ENCODE assay signal across 13 cellular contexts in the genomic region with DNA sequence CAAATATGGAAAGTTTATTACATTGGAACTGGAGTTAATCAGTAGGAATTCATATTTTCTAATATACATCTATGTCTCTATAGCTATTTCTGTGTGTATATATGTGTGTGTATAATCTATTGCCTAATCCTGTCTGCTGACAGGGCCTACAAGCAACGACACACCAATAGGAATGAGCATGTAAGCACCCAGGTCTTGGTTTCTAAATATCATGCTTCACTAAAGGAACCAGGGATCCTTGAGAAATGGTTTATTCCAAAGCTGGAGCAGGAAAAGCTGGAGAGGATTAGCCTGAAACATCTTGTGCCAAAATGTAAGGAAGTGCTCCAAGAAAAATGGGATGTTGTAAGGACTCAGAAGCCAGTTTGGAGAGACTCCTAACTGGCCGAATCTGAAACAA. TPM values are rescaled to one million over a fixed set of nuclear protein-coding genes. Genes with fewer than 3 reads are reported as not detected.
A peak's percentile ranks its signal among the peaks of the same experiment; 100 is the strongest.
DNase-seq lines count a peak whose midpoint lies in the region; ATAC-seq and TF ChIP-seq lines count a peak whose summit lies in the region.
"Had no signal": no experiment of that assay in that cellular context is flagged by ENCODE, and none has a peak within 500 bp of the region (broad histone marks: within the 10 kb centered on the region; RNA-seq: fewer than 3 reads in every experiment).

No MANE protein-coding gene starts in this region.

- peaks cover 15% of the 10 kb centered on the region for H3K4me1 ChIP-seq in HEK293 (ENCODE audit: control insufficient read depth, insufficient read depth, low read length)
- H3K4me1 ChIP-seq in ascending aorta = peaks cover 14 to 22% of the 10 kb centered on the region in 2 donors
- peaks cover 5 to 77% (median 72%) of the 10 kb centered on the region in 9 donors for H3K4me1 ChIP-seq in heart right ventricle

- POLR2A ChIA-PET in HEK293 (lab: Yijun Ruan, JAX) = interaction anchor here (0.9 kb wide), 1 partner anchor 48 kb away, joined by 3 read pairs; a partner anchor contains a TSS

- ATAC-seq in heart right ventricle = peak in 1 of 8 donors; percentile 6
- ATAC-seq in GM18858 (IDR thresholded peaks at IDR 0.05; ENCODE audit: unreplicated experiment) = no peak
- ATAC-seq: HCT116 had no signal

- intact Hi-C loops in ascending aorta (cut with DNase I) = loop anchor here (2.0 to 5.0 kb wide), 2 partner anchors 37 to 47 kb away; a partner anchor contains a TSS
- intact Hi-C loops in heart right ventricle (cut with DNase I) = loop anchor here in 2 of 10 donors (5.0 kb wide), 1 partner anchor 38 kb away; no protein-coding TSS in a partner anchor

- CTCF ChIA-PET in HEK293 (lab: Yijun Ruan, JAX) = no interaction called here

- WGBS in heart right ventricle, 2 donors = 52 to 64% methylated on average over 2 of the region's 2 CpGs

- no peak for TF ChIP-seq CTCF in HEK293 (tag by site-specific recombination; IDR thresholded peaks at IDR 0.05)
- TF ChIP-seq CTCF in ascending aorta (IDR thresholded peaks at IDR 0.05) = no peak
- TF ChIP-seq CTCF in heart right ventricle (IDR thresholded peaks at IDR 0.05) = no peak

- H3K27ac ChIP-seq in HEK293 (ENCODE audit: extremely low read depth, low read depth, low read length) (no peak overlapping the region), ascending aorta (peak overlapping the region; percentile 42 to 56), heart right ventricle (peak overlapping the region in 7 of 10 donors; percentile 8 to 96 (median 58))
- H3K27ac ChIP-seq: psoas muscle had no signal

- H3K4me3 ChIP-seq in HEK293 (ENCODE audit: low read depth, low read length) (no peak overlapping the region), ascending aorta (no peak overlapping the region), heart right ventricle (no peak overlapping the region)
- H3K4me3 ChIP-seq: psoas muscle had no signal

- H3K9me3 ChIP-seq in HEK293 (ENCODE audit: control insufficient read depth, insufficient read depth, low read depth, low read length) (no peaks in the 10 kb centered on the region), ascending aorta (no peaks in the 10 kb centered on the region), heart right ventricle (peaks cover 0 to 8% (median 0%) of the 10 kb centered on the region in 11 donors)
- H3K9me3 ChIP-seq: psoas muscle had no signal

- no peak for DNase-seq in ascending aorta (ENCODE audit: low spot score in 2 of 2)
- no peak for DNase-seq in heart right ventricle
- DNase-seq in stromal cell of bone marrow (ENCODE audit: low read depth) = peak; percentile 68
- no peak for DNase-seq in UCSD-AML1 (lab: John Stamatoyannopoulos, UW; ENCODE audit: unreplicated experiment)
- no peak for DNase-seq in NCI-H226
- DNase-seq: activated T-cell treated with anti-CD3 and anti-CD28 coated beads for 4 hours, amygdala, midbrain, NCI-H1105, psoas muscle had no signal

- no peaks in the 10 kb centered on the region for H3K36me3 ChIP-seq in HEK293 (ENCODE audit: control insufficient read depth in 2 of 2, insufficient read depth in 1 of 2, low read length in 2 of 2)
- H3K36me3 ChIP-seq in ascending aorta = no peaks in the 10 kb centered on the region
- H3K36me3 ChIP-seq in heart right ventricle = no peaks in the 10 kb centered on the region

- H3K27me3 ChIP-seq in ascending aorta (no peaks in the 10 kb centered on the region), heart right ventricle (no peaks in the 10 kb centered on the region)

TF ChIP-seq in HEK293, 187 proteins besides CTCF, POLR2A, EP300 and RAD21:
- TF ChIP-seq ZSCAN16 (tag by site-specific recombination; IDR thresholded peaks at IDR 0.05) = no peak
- TF ChIP-seq, protein P1, sequence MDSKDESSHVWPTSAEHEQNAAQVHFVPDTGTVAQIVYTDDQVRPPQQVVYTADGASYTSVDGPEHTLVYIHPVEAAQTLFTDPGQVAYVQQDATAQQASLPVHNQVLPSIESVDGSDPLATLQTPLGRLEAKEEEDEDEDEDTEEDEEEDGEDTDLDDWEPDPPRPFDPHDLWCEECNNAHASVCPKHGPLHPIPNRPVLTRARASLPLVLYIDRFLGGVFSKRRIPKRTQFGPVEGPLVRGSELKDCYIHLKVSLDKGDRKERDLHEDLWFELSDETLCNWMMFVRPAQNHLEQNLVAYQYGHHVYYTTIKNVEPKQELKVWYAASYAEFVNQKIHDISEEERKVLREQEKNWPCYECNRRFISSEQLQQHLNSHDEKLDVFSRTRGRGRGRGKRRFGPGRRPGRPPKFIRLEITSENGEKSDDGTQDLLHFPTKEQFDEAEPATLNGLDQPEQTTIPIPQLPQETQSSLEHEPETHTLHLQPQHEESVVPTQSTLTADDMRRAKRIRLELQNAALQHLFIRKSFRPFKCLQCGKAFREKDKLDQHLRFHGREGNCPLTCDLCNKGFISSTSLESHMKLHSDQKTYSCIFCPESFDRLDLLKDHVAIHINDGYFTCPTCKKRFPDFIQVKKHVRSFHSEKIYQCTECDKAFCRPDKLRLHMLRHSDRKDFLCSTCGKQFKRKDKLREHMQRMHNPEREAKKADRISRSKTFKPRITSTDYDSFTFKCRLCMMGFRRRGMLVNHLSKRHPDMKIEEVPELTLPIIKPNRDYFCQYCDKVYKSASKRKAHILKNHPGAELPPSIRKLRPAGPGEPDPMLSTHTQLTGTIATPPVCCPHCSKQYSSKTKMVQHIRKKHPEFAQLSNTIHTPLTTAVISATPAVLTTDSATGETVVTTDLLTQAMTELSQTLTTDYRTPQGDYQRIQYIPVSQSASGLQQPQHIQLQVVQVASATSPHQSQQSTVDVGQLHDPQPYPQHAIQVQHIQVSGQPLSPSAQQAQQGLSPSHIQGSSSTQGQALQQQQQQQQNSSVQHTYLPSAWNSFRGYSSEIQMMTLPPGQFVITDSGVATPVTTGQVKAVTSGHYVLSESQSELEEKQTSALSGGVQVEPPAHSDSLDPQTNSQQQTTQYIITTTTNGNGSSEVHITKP (tag by site-specific recombination; IDR thresholded peaks at IDR 0.05) = peak; percentile 36

RNA-seq across cellular contexts. Expression of a gene that starts 29.3 kb away (rescaled TPM):
- total RNA-seq in ascending aorta (358 TPM), heart right ventricle (100 to 1,000 TPM; 119 to 302 (median 168) TPM)
- 100 to 1,000 TPM; 288 to 308 TPM for polyA plus RNA-seq in heart right ventricle

RNA-seq across cellular contexts. Expression of a gene that starts 48.3 kb away (rescaled TPM):
- 51.8 TPM for total RNA-seq in ascending aorta
- 100 to 1,000 TPM in 1 of 10 donors, 10 to 100 TPM in 9; 58.6 to 105 (median 78.4) TPM for total RNA-seq in heart right ventricle
- polyA plus RNA-seq in heart right ventricle = 10 to 100 TPM; 23.6 to 38.6 TPM
